14 cellular contexts compared by ENCODE assay signal in genomic region chr12:94536040-94536965, GRCh38.
"Had no signal": no experiment of that assay in that cellular context is flagged by ENCODE, and none has a peak within 500 bp of the region (broad histone marks: within the 10 kb centered on the region; RNA-seq: fewer than 3 reads in every experiment).

No MANE protein-coding gene starts in this region.

- H3K27ac ChIP-seq: dorsolateral prefrontal cortex, hepatocyte, psoas muscle, upper lobe of right lung had no signal

- H3K9me3 Mint-ChIP-seq: activated naive CD4-positive, alpha-beta T cell treated with anti-CD3 and anti-CD28 coated beads for 36 hours; activated T-helper 17 cell treated with anti-CD3 and anti-CD28 coated beads, Interleukin-2, amount 50 U/mL, for 72 hours; natural killer cell; stimulated activated naive CD8-positive, alpha-beta T cell treated with anti-CD3 and anti-CD28 coated beads, Interleukin-15, Interleukin-2, amounts not matched to agents 100 ng/mL and 50 ng/mL, for 24 hours; T-cell had no signal

- DNase-seq: activated CD4-positive, alpha-beta T cell treated with anti-CD3 and anti-CD28 coated beads, Interleukin-2, amount 50 U/mL, for 48 hours; activated CD4-positive, CD25-positive, alpha-beta regulatory T cell treated with anti-CD3 and anti-CD28 coated beads, Interleukin-2, amount 50 U/mL, for 72 hours; activated naive CD4-positive, alpha-beta T cell treated with anti-CD3 and anti-CD28 coated beads for 36 hours; dorsolateral prefrontal cortex; kidney; mesenchymal stem cell; natural killer cell; psoas muscle; T-cell; T-helper 9 cell; upper lobe of right lung had no signal

- H3K4me1 Mint-ChIP-seq: activated T-helper 17 cell treated with anti-CD3 and anti-CD28 coated beads, Interleukin-2, amount 50 U/mL, for 72 hours had no signal

- H3K36me3 Mint-ChIP-seq: natural killer cell, T-cell had no signal

- H3K4me2 ChIP-seq: hepatocyte had no signal

- H3K4me1 ChIP-seq: psoas muscle, upper lobe of right lung had no signal

- H3K27me3 Mint-ChIP-seq: stimulated activated naive CD8-positive, alpha-beta T cell treated with anti-CD3 and anti-CD28 coated beads, Interleukin-15, Interleukin-2, amounts not matched to agents 100 ng/mL and 50 ng/mL, for 24 hours had no signal

- H3K9me3 ChIP-seq: psoas muscle, upper lobe of right lung had no signal

- H3K4me3 ChIP-seq: dorsolateral prefrontal cortex, hepatocyte, psoas muscle, upper lobe of right lung had no signal

- H3K36me3 ChIP-seq: upper lobe of right lung had no signal

- H3K27me3 ChIP-seq: dorsolateral prefrontal cortex, hepatocyte, upper lobe of right lung had no signal

- H3K79me2 ChIP-seq: hepatocyte had no signal

- H3K4me3 Mint-ChIP-seq: activated naive CD4-positive, alpha-beta T cell treated with anti-CD3 and anti-CD28 coated beads for 36 hours; activated T-helper 17 cell treated with anti-CD3 and anti-CD28 coated beads, Interleukin-2, amount 50 U/mL, for 72 hours; natural killer cell; stimulated activated naive CD8-positive, alpha-beta T cell treated with anti-CD3 and anti-CD28 coated beads, Interleukin-15, Interleukin-2, amounts not matched to agents 100 ng/mL and 50 ng/mL, for 24 hours; T-cell had no signal

- H3K27ac Mint-ChIP-seq: activated naive CD4-positive, alpha-beta T cell treated with anti-CD3 and anti-CD28 coated beads for 36 hours; activated T-helper 17 cell treated with anti-CD3 and anti-CD28 coated beads, Interleukin-2, amount 50 U/mL, for 72 hours; natural killer cell; stimulated activated naive CD8-positive, alpha-beta T cell treated with anti-CD3 and anti-CD28 coated beads, Interleukin-15, Interleukin-2, amounts not matched to agents 100 ng/mL and 50 ng/mL, for 24 hours; T-cell had no signal

- H2AFZ ChIP-seq: hepatocyte had no signal
